In genomic region chr1:89994805-89995594, GRCh38 we compare ENCODE assay signal across 8 cellular contexts. TPM values are rescaled to one million over a fixed set of nuclear protein-coding genes. Genes with fewer than 3 reads are reported as not detected.
DNase-seq lines count a peak whose midpoint lies in the region; TF ChIP-seq lines count a peak whose summit lies in the region.

A gene with protein sequence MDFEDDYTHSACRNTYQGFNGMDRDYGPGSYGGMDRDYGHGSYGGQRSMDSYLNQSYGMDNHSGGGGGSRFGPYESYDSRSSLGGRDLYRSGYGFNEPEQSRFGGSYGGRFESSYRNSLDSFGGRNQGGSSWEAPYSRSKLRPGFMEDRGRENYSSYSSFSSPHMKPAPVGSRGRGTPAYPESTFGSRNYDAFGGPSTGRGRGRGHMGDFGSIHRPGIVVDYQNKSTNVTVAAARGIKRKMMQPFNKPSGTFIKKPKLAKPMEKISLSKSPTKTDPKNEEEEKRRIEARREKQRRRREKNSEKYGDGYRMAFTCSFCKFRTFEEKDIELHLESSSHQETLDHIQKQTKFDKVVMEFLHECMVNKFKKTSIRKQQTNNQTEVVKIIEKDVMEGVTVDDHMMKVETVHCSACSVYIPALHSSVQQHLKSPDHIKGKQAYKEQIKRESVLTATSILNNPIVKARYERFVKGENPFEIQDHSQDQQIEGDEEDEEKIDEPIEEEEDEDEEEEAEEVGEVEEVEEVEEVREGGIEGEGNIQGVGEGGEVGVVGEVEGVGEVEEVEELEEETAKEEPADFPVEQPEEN (plus strand): TSS chr1:89995110. CDS start chr1:89995258, 148 bp downstream.

- H3K27me3 ChIP-seq in GM06990 (replicated peaks; ENCODE audit: control insufficient read depth, insufficient read depth, low read length): no peaks in the 10 kb centered on the region
- no peaks in the 10 kb centered on the region for H3K27me3 ChIP-seq in SK-N-SH (ENCODE audit: insufficient read depth)

- H3K79me2 ChIP-seq in SK-N-SH (ENCODE audit: insufficient read depth): peaks cover 49% of the 10 kb centered on the region

- H3K9me2 ChIP-seq in SK-N-SH: no peaks in the 10 kb centered on the region

- peaks cover 15 to 33% of the 10 kb centered on the region in 2 experiments; a peak in 3 of 4 replicates for H3K4me1 ChIP-seq in SK-N-SH (ENCODE audit: control insufficient read depth in 1 of 2, insufficient read depth in 2 of 2, low read depth in 1 of 2, low read length in 1 of 2)

- WGBS in SK-N-SH (ENCODE audit: low lambda C conversion rate): 1% methylated on average over 26 of the region's 88 CpGs

- POLR2A ChIA-PET in SK-N-SH (lab: Yijun Ruan, JAX): interaction anchor here (1.0 kb wide), 1 partner anchor 470 kb away, joined by 4 read pairs; no protein-coding TSS in a partner anchor

- peak; percentile 5 to 9; a peak in 1 of 4 replicates for TF ChIP-seq EP300 in SK-N-SH (IDR thresholded peaks at IDR 0.05; ENCODE audit: borderline replicate concordance in 1 of 2, low read depth in 1 of 2, low read length in 1 of 2)

- peak; percentile 4 for TF ChIP-seq CTCF in GM06990 (IDR thresholded peaks at IDR 0.05; ENCODE audit: insufficient read depth, low read length, poor library complexity, severe bottlenecking)
- TF ChIP-seq CTCF in HFFc6 (IDR thresholded peaks at IDR 0.05): peak; percentile 29; the same call in 1 of the 2 replicates
- TF ChIP-seq CTCF in SK-N-SH (IDR thresholded peaks at IDR 0.05): no peak

- peak within 1 kb of the TSS; percentile 98 for H3K9ac ChIP-seq in SK-N-SH

- no peaks in the 10 kb centered on the region for H3K9me3 Mint-ChIP-seq in HFFc6

- peaks cover 17% of the 10 kb centered on the region for H3K36me3 Mint-ChIP-seq in HFFc6 (ENCODE audit: low read depth)

- H3K4me2 ChIP-seq in SK-N-SH: peak within 1 kb of the TSS; percentile 81

- TF ChIP-seq RAD21 in SK-N-SH (IDR thresholded peaks at IDR 0.05; ENCODE audit: low read length): no peak

- H3F3A ChIP-seq in SK-N-SH (replicated peaks; ENCODE audit: insufficient read depth): peaks cover 5% of the 10 kb centered on the region

- H3K36me3 ChIP-seq in GM06990 (ENCODE audit: control insufficient read depth, insufficient read depth, low read length): no peaks in the 10 kb centered on the region; the same call in none of the 2 replicates
- peaks cover 14 to 18% of the 10 kb centered on the region in 2 experiments for H3K36me3 ChIP-seq in SK-N-SH (replicated peaks in 1 of 2; ENCODE audit: control insufficient read depth in 1 of 2, insufficient read depth in 2 of 2, low read length in 1 of 2)

- H3K27ac ChIP-seq in SK-N-SH (ENCODE audit: low read depth in 2 of 2, low read length in 1 of 2) (peak within 1 kb of the TSS; percentile 95 to 97), temporal lobe (ENCODE audit: low read depth, low read length) (peak within 1 kb of the TSS; percentile 72)

- DNase-seq in GM06990 (ENCODE audit: extremely low read depth, insufficient read length) (peak; percentile 97), HFFc6 (peak; percentile 97), NAMALWA (ENCODE audit: low spot score) (peak; percentile 94), SK-N-SH (peak; percentile 99), glomerular endothelial cell (ENCODE audit: extremely low read depth, low read depth, low spot score) (peak; percentile 85), occipital lobe (lab: John Stamatoyannopoulos, UW) (peak; percentile 94)
- peak; percentile 95 for DNase-seq in activated naive CD4-positive, alpha-beta T cell treated with anti-CD3 and anti-CD28 coated beads, Interleukin-2, amount 50 U/mL, for 16 hours

- H3K27ac Mint-ChIP-seq in HFFc6: peak within 1 kb of the TSS; percentile 94

- H3K4me3 Mint-ChIP-seq in HFFc6: peak within 1 kb of the TSS; percentile 93

- CTCF ChIA-PET in SK-N-SH (lab: Yijun Ruan, JAX): no interaction called here

- H3K4me1 Mint-ChIP-seq in HFFc6 (ENCODE audit: low read depth): peaks cover 61% of the 10 kb centered on the region

- H3K9me3 ChIP-seq in SK-N-SH: no peaks in the 10 kb centered on the region

- peak within 1 kb of the TSS; percentile 88 for H3K4me3 ChIP-seq in GM06990 (replicated peaks; ENCODE audit: low read depth, low read length)
- H3K4me3 ChIP-seq in SK-N-SH (ENCODE audit: low read depth in 2 of 2, low read length in 1 of 2): peak within 1 kb of the TSS; percentile 92

- peaks cover 44% of the 10 kb centered on the region for H4K20me1 ChIP-seq in SK-N-SH (ENCODE audit: insufficient read depth)

- peak within 1 kb of the TSS; percentile 87 for H2AFZ ChIP-seq in SK-N-SH (ENCODE audit: low read depth)

- no peaks in the 10 kb centered on the region; the same call in 1 of the 2 replicates for H3K27me3 Mint-ChIP-seq in HFFc6 (ENCODE audit: insufficient read depth)

TF ChIP-seq in SK-N-SH, 30 proteins besides CTCF, POLR2A, EP300 and RAD21 (continues in another document):
- TF ChIP-seq MEF2A (IDR thresholded peaks at IDR 0.05; ENCODE audit: borderline replicate concordance, low read depth) (no peak), TAF1 (IDR thresholded peaks at IDR 0.05; ENCODE audit: borderline replicate concordance, low read depth, low read length) (peak; percentile 78), NRF1 (IDR thresholded peaks at IDR 0.05; ENCODE audit: low read depth, low read length) (no peak), CHD2 (IDR thresholded peaks at IDR 0.05; ENCODE audit: low read length, partially characterized antibody) (peak; percentile 29), GABPA (IDR thresholded peaks at IDR 0.05; ENCODE audit: low read depth) (peak; percentile 51; the same call in 1 of the 2 replicates), YY1 (IDR thresholded peaks at IDR 0.05; ENCODE audit: low read depth) (peak; percentile 97), JUND (IDR thresholded peaks at IDR 0.05) (no peak), NFIC (IDR thresholded peaks at IDR 0.05; ENCODE audit: borderline replicate concordance) (peak; percentile 21; the same call in 1 of the 2 replicates), FOSL2 (IDR thresholded peaks at IDR 0.05; ENCODE audit: borderline replicate concordance, low read depth) (no peak), RCOR1 (IDR thresholded peaks at IDR 0.05; ENCODE audit: low read length) (no peak; the same call in 1 of the 2 replicates), POLR2AphosphoS5 (IDR thresholded peaks at IDR 0.05; ENCODE audit: low read depth, low read length) (peak; percentile 85), USF2 (IDR thresholded peaks at IDR 0.05; ENCODE audit: borderline replicate concordance, low read depth, low read length) (no peak), MXI1 (IDR thresholded peaks at IDR 0.05; ENCODE audit: low read depth, low read length) (peak; percentile 83), SMC3 (IDR thresholded peaks at IDR 0.05; ENCODE audit: low read depth, low read length) (no peak)
- TF ChIP-seq, protein P1, sequence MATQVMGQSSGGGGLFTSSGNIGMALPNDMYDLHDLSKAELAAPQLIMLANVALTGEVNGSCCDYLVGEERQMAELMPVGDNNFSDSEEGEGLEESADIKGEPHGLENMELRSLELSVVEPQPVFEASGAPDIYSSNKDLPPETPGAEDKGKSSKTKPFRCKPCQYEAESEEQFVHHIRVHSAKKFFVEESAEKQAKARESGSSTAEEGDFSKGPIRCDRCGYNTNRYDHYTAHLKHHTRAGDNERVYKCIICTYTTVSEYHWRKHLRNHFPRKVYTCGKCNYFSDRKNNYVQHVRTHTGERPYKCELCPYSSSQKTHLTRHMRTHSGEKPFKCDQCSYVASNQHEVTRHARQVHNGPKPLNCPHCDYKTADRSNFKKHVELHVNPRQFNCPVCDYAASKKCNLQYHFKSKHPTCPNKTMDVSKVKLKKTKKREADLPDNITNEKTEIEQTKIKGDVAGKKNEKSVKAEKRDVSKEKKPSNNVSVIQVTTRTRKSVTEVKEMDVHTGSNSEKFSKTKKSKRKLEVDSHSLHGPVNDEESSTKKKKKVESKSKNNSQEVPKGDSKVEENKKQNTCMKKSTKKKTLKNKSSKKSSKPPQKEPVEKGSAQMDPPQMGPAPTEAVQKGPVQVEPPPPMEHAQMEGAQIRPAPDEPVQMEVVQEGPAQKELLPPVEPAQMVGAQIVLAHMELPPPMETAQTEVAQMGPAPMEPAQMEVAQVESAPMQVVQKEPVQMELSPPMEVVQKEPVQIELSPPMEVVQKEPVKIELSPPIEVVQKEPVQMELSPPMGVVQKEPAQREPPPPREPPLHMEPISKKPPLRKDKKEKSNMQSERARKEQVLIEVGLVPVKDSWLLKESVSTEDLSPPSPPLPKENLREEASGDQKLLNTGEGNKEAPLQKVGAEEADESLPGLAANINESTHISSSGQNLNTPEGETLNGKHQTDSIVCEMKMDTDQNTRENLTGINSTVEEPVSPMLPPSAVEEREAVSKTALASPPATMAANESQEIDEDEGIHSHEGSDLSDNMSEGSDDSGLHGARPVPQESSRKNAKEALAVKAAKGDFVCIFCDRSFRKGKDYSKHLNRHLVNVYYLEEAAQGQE (IDR thresholded peaks at IDR 0.05; ENCODE audit: low read depth, low read length): peak; percentile 86
- TF ChIP-seq, protein P2, sequence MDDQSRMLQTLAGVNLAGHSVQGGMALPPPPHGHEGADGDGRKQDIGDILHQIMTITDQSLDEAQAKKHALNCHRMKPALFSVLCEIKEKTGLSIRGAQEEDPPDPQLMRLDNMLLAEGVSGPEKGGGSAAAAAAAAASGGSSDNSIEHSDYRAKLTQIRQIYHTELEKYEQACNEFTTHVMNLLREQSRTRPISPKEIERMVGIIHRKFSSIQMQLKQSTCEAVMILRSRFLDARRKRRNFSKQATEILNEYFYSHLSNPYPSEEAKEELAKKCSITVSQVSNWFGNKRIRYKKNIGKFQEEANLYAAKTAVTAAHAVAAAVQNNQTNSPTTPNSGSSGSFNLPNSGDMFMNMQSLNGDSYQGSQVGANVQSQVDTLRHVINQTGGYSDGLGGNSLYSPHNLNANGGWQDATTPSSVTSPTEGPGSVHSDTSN (IDR thresholded peaks at IDR 0.05): peak; percentile 27; the same call in 1 of the 2 replicates
- TF ChIP-seq, protein P3, sequence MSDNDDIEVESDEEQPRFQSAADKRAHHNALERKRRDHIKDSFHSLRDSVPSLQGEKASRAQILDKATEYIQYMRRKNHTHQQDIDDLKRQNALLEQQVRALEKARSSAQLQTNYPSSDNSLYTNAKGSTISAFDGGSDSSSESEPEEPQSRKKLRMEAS (IDR thresholded peaks at IDR 0.05; ENCODE audit: low read depth): peak; percentile 64

RNA-seq across cellular contexts. Expression of the gene that starts here (rescaled TPM):
- total RNA-seq in HFFc6 (2021; fragmentation: NEBNext Ultra II Directional; extraction: Animal tissue kit (Norgen Biotek cat#: 25700)): 10 to 100 TPM; 14.7 to 19.8 (median 17.2) TPM
- polyA plus RNA-seq in SK-N-SH (2012; rRNA removed): 16.4 and 18.0 TPM in 2 replicates
- 17.5 and 19.3 TPM in 2 replicates for polyA plus RNA-seq in SK-N-SH (2012; cell fraction: cytosol; rRNA removed)
- 16.1 and 24.0 TPM in 2 replicates for polyA plus RNA-seq in SK-N-SH (2012; cell fraction: nucleus; rRNA removed)
- total RNA-seq in glomerular endothelial cell: 8.4 and 16.8 TPM in 2 replicates
- 34.0 TPM for total RNA-seq in occipital lobe
- total RNA-seq in temporal lobe: 25.3 TPM

Comparison
In these comparisons a context has a peak if more than half of its experiments do, and no peak if none do; other contexts are left out.
1. Peak in every context shown above with its lines: DNase-seq, H3K4me3 ChIP-seq and H3K27ac ChIP-seq.